ENCODE assay signal across 23 cellular contexts in genomic region chr15:51307811-51308210, GRCh38. TPM values are rescaled to one million over a fixed set of nuclear protein-coding genes. Genes with fewer than 3 reads are reported as not detected.
A peak's percentile ranks its signal among the peaks of the same experiment; 100 is the strongest.
DNase-seq lines count a peak whose midpoint lies in the region; FAIRE-seq and TF ChIP-seq lines count a peak whose summit lies in the region.
"Had no signal": no experiment of that assay in that cellular context is flagged by ENCODE, and none has a peak within 500 bp of the region (broad histone marks: within the 10 kb centered on the region; RNA-seq: fewer than 3 reads in every experiment).

No MANE protein-coding gene starts in this region.

- H3K9me3 ChIP-seq in breast epithelium = no peaks in the 10 kb centered on the region
- H3K9me3 ChIP-seq: Caco-2, SJSA1 had no signal

- TF ChIP-seq POLR2A in breast epithelium (IDR thresholded peaks at IDR 0.05) = no peak

- H3K4me1 ChIP-seq in breast epithelium = no peaks in the 10 kb centered on the region

- peak; percentile 52 for DNase-seq in MCF 10A (ENCODE audit: unreplicated experiment)
- no peak for DNase-seq in breast epithelium (ENCODE audit: low spot score in 2 of 2)
- peak; percentile 23 for DNase-seq in MV-4-11 (lab: John Stamatoyannopoulos, UW)
- DNase-seq in fibroblast of the aortic adventitia (ENCODE audit: low read depth) = peak; percentile 32
- DNase-seq in epidermal melanocyte (ENCODE audit: insufficient read length, low spot score) = no peak
- DNase-seq in nucleus accumbens (lab: John Stamatoyannopoulos, UW) = no peak
- no peak for DNase-seq in D721Med (ENCODE audit: insufficient read length, low spot score)
- DNase-seq: ACHN; Caco-2; CD4-positive, CD25-positive, alpha-beta regulatory T cell; DMS79; H9; NCI-H1092; NCI-H146; NCI-H2107; NCI-H226; NCI-H524 treated with DMSO at 0.1 percent for 48 hours; PC-9 had no signal

- TF ChIP-seq CTCF in MCF 10A (IDR thresholded peaks at IDR 0.05; ENCODE audit: unreplicated experiment) = no peak
- TF ChIP-seq CTCF in breast epithelium (IDR thresholded peaks at IDR 0.05) = no peak
- no peak for TF ChIP-seq CTCF in fibroblast of the aortic adventitia (IDR thresholded peaks at IDR 0.05; ENCODE audit: insufficient read depth, low read length)
- TF ChIP-seq CTCF in D721Med (IDR thresholded peaks at IDR 0.05; ENCODE audit: insufficient read depth, missing control alignments) = no peak

- peaks cover 13% of the 10 kb centered on the region for H3K4me1 Mint-ChIP-seq in MCF 10A (ENCODE audit: insufficient read depth, unreplicated experiment)
- H3K4me1 Mint-ChIP-seq: CD4-positive, CD25-positive, alpha-beta regulatory T cell had no signal

- POLR2A ChIA-PET in MCF 10A (lab: Yijun Ruan, JAX) = interaction anchor here (1.3 kb wide), 1 partner anchor 22 kb away, joined by 5 read pairs; no protein-coding TSS in a partner anchor

- CTCF ChIA-PET in MCF 10A (lab: Yijun Ruan, JAX) = interaction anchor here (0.6 to 1.2 kb wide), 3 partner anchors 9 to 91 kb away, joined by 3 read pairs; no protein-coding TSS in a partner anchor

- H3K27ac Mint-ChIP-seq in MCF 10A (ENCODE audit: low read depth, unreplicated experiment) = no peak overlapping the region
- H3K27ac Mint-ChIP-seq: CD4-positive, CD25-positive, alpha-beta regulatory T cell; H9 had no signal

- H3K27me3 Mint-ChIP-seq in MCF 10A (ENCODE audit: insufficient read depth, unreplicated experiment) = no peaks in the 10 kb centered on the region
- H3K27me3 Mint-ChIP-seq: CD4-positive, CD25-positive, alpha-beta regulatory T cell had no signal

- H3K4me3 ChIP-seq in breast epithelium (no peak overlapping the region), fibroblast of the aortic adventitia (ENCODE audit: low read depth, low read length) (no peak overlapping the region)
- H3K4me3 ChIP-seq: PC-9, SJSA1 had no signal

- H3K36me3 ChIP-seq in breast epithelium = no peaks in the 10 kb centered on the region
- H3K36me3 ChIP-seq: SJSA1 had no signal

- H3K4me3 Mint-ChIP-seq in MCF 10A (ENCODE audit: unreplicated experiment) = no peak overlapping the region
- H3K4me3 Mint-ChIP-seq: CD4-positive, CD25-positive, alpha-beta regulatory T cell; H9 had no signal

- H3K27ac ChIP-seq in breast epithelium = no peak overlapping the region
- H3K27ac ChIP-seq: HL-60, PC-9, SJSA1 had no signal

- BruUV-seq in MCF 10A (replicated peaks; lab: Mats Ljungman, UMichigan) = no TSS peak

- H3K36me3 Mint-ChIP-seq in MCF 10A (ENCODE audit: insufficient read depth, unreplicated experiment) = no peaks in the 10 kb centered on the region
- H3K36me3 Mint-ChIP-seq: CD4-positive, CD25-positive, alpha-beta regulatory T cell had no signal

- no peak for FAIRE-seq in D721Med (lab: Jason Lieb, UNC)
- FAIRE-seq: HTR-8/SVneo had no signal

- H3K9me3 Mint-ChIP-seq in MCF 10A (ENCODE audit: unreplicated experiment) = no peaks in the 10 kb centered on the region
- H3K9me3 Mint-ChIP-seq: H9 had no signal

- intact Hi-C loops in MCF 10A (cut with micrococcal nuclease) (no loop called here), breast epithelium (cut with DNase I; ENCODE audit: low total_unique reads) (no loop called here)

- peaks cover 0 to 3% of the 10 kb centered on the region in 2 donors for H3K27me3 ChIP-seq in breast epithelium
- H3K27me3 ChIP-seq: SJSA1 had no signal

RNA-seq across cellular contexts. Expression of gene CYP19A1, which starts 30.6 kb away (rescaled TPM):
- total RNA-seq in MCF 10A (2022) (1.1 TPM in 1 of 2 replicates, not detected in the other), breast epithelium (10 to 100 TPM in 1 of 3 donors, 1 to 10 TPM in 2; 1.0 to 24.9 (median 6.9) TPM), fibroblast of the aortic adventitia (ENCODE audit: low replicate concordance) (0.98 and 3.1 TPM in 2 replicates)
- total RNA-seq: G401, H9, SJSA1 had no signal

RNA-seq across cellular contexts. Expression of gene GLDN, which starts 33.6 kb away (rescaled TPM):
- not detected in 2 replicates for total RNA-seq in MCF 10A (2022)
- total RNA-seq in breast epithelium = 10 to 100 TPM in 2 of 3 donors, 1 to 10 TPM in 1; 7.3 to 67.2 (median 10.8) TPM
- total RNA-seq in fibroblast of the aortic adventitia (ENCODE audit: low replicate concordance) = 0.49 and 13.3 TPM in 2 replicates
- total RNA-seq: CD4-positive, CD25-positive, alpha-beta regulatory T cell; G401; LHCN-M2; PC-9 had no signal

Comparison
In these comparisons a context has a peak if more than half of its experiments do, and no peak if none do; other contexts are left out.
1. DNase-seq: peak in MCF 10A (single experiment), MV-4-11 (single experiment) and fibroblast of the aortic adventitia (single experiment); none in breast epithelium (0 of 2), epidermal melanocyte (single experiment), nucleus accumbens (0 of 56) and D721Med (single experiment).